Comparison of ENCODE assay signal across 27 cellular contexts in genomic region chr12:10847701-10848100, GRCh38. TPM values are rescaled to one million over a fixed set of nuclear protein-coding genes. Genes with fewer than 3 reads are reported as not detected.
DNase-seq lines count a peak whose midpoint lies in the region; ATAC-seq and TF ChIP-seq lines count a peak whose summit lies in the region.
"Had no signal": no experiment of that assay in that cellular context is flagged by ENCODE, and none has a peak within 500 bp of the region (broad histone marks: within the 10 kb centered on the region; RNA-seq: fewer than 3 reads in every experiment).

No MANE protein-coding gene starts in this region.

- H3K9me3 Mint-ChIP-seq in activated T-helper 17 cell treated with anti-CD3 and anti-CD28 coated beads, Interleukin-2, amount 50 U/mL, for 72 hours, result no peaks in the 10 kb centered on the region
- H3K9me3 Mint-ChIP-seq: CD4-positive, CD25-positive, alpha-beta regulatory T cell had no signal

- POLR2A ChIA-PET in GM10248 (lab: Yijun Ruan, JAX) (no interaction called here), RWPE1 (lab: Yijun Ruan, JAX; ENCODE audit: low non-redundant PET) (no interaction called here)

- H3K36me3 Mint-ChIP-seq in activated T-helper 17 cell treated with anti-CD3 and anti-CD28 coated beads, Interleukin-2, amount 50 U/mL, for 72 hours (ENCODE audit: low read depth), result peaks cover 40% of the 10 kb centered on the region

- H3K27ac ChIP-seq in RWPE1, result no peak overlapping the region
- H3K27ac ChIP-seq: BLaER1, GM23248, SJSA1 had no signal

- CTCF ChIA-PET in GM10248 (lab: Yijun Ruan, JAX) (interaction anchor here (2.2 kb wide), 1 partner anchor 8 kb away, joined by 6 read pairs; no protein-coding TSS in a partner anchor), RWPE1 (lab: Yijun Ruan, JAX) (no interaction called here)

- ATAC-seq in activated T-helper 17 cell treated with anti-CD3 and anti-CD28 coated beads, Interleukin-2, amount 50 U/mL, for 72 hours (replicated peaks), result no peak
- no peak for ATAC-seq in GM19023 (IDR thresholded peaks at IDR 0.05; ENCODE audit: unreplicated experiment)
- ATAC-seq: HepG2, PC-3, Right ventricle myocardium inferior had no signal

- no peak overlapping the region for H3K4me3 Mint-ChIP-seq in activated T-helper 17 cell treated with anti-CD3 and anti-CD28 coated beads, Interleukin-2, amount 50 U/mL, for 72 hours
- H3K4me3 Mint-ChIP-seq: CD4-positive, CD25-positive, alpha-beta regulatory T cell had no signal

- H3K4me1 Mint-ChIP-seq in activated T-helper 17 cell treated with anti-CD3 and anti-CD28 coated beads, Interleukin-2, amount 50 U/mL, for 72 hours, result peaks cover 24% of the 10 kb centered on the region

- DNase-seq in LHCN-M2 (ENCODE audit: low read depth) (peak; percentile 94), medulla oblongata (ENCODE audit: extremely low spot score) (peak; percentile 3), renal cortical epithelial cell (ENCODE audit: low read depth) (peak; percentile 1), GM10248 (ENCODE audit: extremely low spot score) (no peak), RWPE1 (ENCODE audit: low spot score) (no peak)
- DNase-seq: CD4-positive, CD25-positive, alpha-beta regulatory T cell; GM23248; H7; Karpas-422; NCI-H1092 treated with DMSO at 0.1 percent for 48 hours; NCI-H1436; NCI-H187; NCI-H2081 treated with DMSO at 0.1 percent for 48 hours; NCI-H446; NCI-H524 treated with DMSO at 0.1 percent for 48 hours; NCI-H774; NK-92 treated with Interleukin-12 subunit alpha and Interleukin-12 subunit beta, amount 100 ng/mL, for 24 hours; PC-3 had no signal

- no peaks in the 10 kb centered on the region for H3K27me3 Mint-ChIP-seq in activated T-helper 17 cell treated with anti-CD3 and anti-CD28 coated beads, Interleukin-2, amount 50 U/mL, for 72 hours
- H3K27me3 Mint-ChIP-seq: CD4-positive, CD25-positive, alpha-beta regulatory T cell had no signal

- TF ChIP-seq CTCF in GM10248 (IDR thresholded peaks at IDR 0.05; ENCODE audit: control extremely low read depth, extremely low read depth, low read depth, missing control alignments) (no peak), RWPE1 (conservative IDR thresholded peaks at IDR 0.05; ENCODE audit: low read depth) (no peak)

- peak overlapping the region; percentile 7 for H3K27ac Mint-ChIP-seq in activated T-helper 17 cell treated with anti-CD3 and anti-CD28 coated beads, Interleukin-2, amount 50 U/mL, for 72 hours

RNA-seq across cellular contexts. Expression of gene PRR4, which starts 1.6 kb away (rescaled TPM):
- total RNA-seq in LHCN-M2 (2014; rRNA removed) (0.34 and 1.9 TPM in 2 replicates), renal cortical epithelial cell (1.4 and 2.3 TPM in 2 replicates)
- 2.8 TPM for polyA plus RNA-seq in LHCN-M2 (2012)
- 1 to 10 TPM; 2.4 to 3.6 TPM for total RNA-seq in activated T-helper 17 cell treated with anti-CD3 and anti-CD28 coated beads, Interleukin-2, amount 50 U/mL, for 72 hours
- total RNA-seq: M059J had no signal

RNA-seq across cellular contexts. Expression of gene TAS2R10, which starts 21.5 kb away (rescaled TPM):
- total RNA-seq in LHCN-M2 (2014; rRNA removed) (0.19 and 0.40 TPM in 2 replicates), renal cortical epithelial cell (3.0 TPM in 1 of 2 replicates, not detected in the other)
- polyA plus RNA-seq in LHCN-M2 (2012), result 0.11 TPM
- under 1 TPM; 0.48 to 0.69 TPM for total RNA-seq in activated T-helper 17 cell treated with anti-CD3 and anti-CD28 coated beads, Interleukin-2, amount 50 U/mL, for 72 hours
- total RNA-seq: CD4-positive, CD25-positive, alpha-beta regulatory T cell; GM23248; HT1080; M059J; Right ventricle myocardium inferior had no signal
- polyA plus RNA-seq: CD4-positive, CD25-positive, alpha-beta regulatory T cell; GM23248 had no signal

RNA-seq across cellular contexts. Expression of gene PRH1, which starts 36.4 kb away (rescaled TPM):
- 6.6 and 8.7 TPM in 2 replicates for total RNA-seq in LHCN-M2 (2014; rRNA removed)
- 2.4 TPM for polyA plus RNA-seq in LHCN-M2 (2012)
- total RNA-seq in activated T-helper 17 cell treated with anti-CD3 and anti-CD28 coated beads, Interleukin-2, amount 50 U/mL, for 72 hours, result 10 to 100 TPM; 18.8 to 24.3 TPM
- 5.9 and 14.8 TPM in 2 replicates for total RNA-seq in renal cortical epithelial cell

RNA-seq across cellular contexts. Expression of gene TAS2R9, which starts 37.7 kb away (rescaled TPM):
- total RNA-seq in LHCN-M2 (2014; rRNA removed), result 0.34 TPM in 1 of 2 replicates, not detected in the other
- polyA plus RNA-seq in LHCN-M2 (2012), result not detected
- not detected for total RNA-seq in activated T-helper 17 cell treated with anti-CD3 and anti-CD28 coated beads, Interleukin-2, amount 50 U/mL, for 72 hours
- total RNA-seq in renal cortical epithelial cell, result 0.35 TPM in 1 of 2 replicates, not detected in the other
- total RNA-seq: CD4-positive, CD25-positive, alpha-beta regulatory T cell; GM23248; H7; HT1080; M059J; PC-3; Right ventricle myocardium inferior; SJSA1 had no signal
- polyA plus RNA-seq: AG04450, GM23248, HepG2 had no signal

RNA-seq across cellular contexts. Expression of gene TAS2R8, which starts 40.6 kb away (rescaled TPM):
- total RNA-seq in LHCN-M2 (2014; rRNA removed), result not detected in 2 replicates
- not detected for polyA plus RNA-seq in LHCN-M2 (2012)
- not detected for total RNA-seq in activated T-helper 17 cell treated with anti-CD3 and anti-CD28 coated beads, Interleukin-2, amount 50 U/mL, for 72 hours
- 0.25 TPM in 1 of 2 replicates, not detected in the other for total RNA-seq in renal cortical epithelial cell
- total RNA-seq: CD4-positive, CD25-positive, alpha-beta regulatory T cell; GM23248; H7; HT1080; M059J; PC-3; Right ventricle myocardium inferior; SJSA1 had no signal
- polyA plus RNA-seq: CD4-positive, CD25-positive, alpha-beta regulatory T cell; GM23248; HepG2 had no signal

Comparison
In these comparisons a context has a peak if more than half of its experiments do, and no peak if none do; other contexts are left out.
1. DNase-seq: peak in LHCN-M2 (single experiment), medulla oblongata (single experiment) and renal cortical epithelial cell (single experiment); none in GM10248 (single experiment) and RWPE1 (single experiment).